In the genomic region with DNA sequence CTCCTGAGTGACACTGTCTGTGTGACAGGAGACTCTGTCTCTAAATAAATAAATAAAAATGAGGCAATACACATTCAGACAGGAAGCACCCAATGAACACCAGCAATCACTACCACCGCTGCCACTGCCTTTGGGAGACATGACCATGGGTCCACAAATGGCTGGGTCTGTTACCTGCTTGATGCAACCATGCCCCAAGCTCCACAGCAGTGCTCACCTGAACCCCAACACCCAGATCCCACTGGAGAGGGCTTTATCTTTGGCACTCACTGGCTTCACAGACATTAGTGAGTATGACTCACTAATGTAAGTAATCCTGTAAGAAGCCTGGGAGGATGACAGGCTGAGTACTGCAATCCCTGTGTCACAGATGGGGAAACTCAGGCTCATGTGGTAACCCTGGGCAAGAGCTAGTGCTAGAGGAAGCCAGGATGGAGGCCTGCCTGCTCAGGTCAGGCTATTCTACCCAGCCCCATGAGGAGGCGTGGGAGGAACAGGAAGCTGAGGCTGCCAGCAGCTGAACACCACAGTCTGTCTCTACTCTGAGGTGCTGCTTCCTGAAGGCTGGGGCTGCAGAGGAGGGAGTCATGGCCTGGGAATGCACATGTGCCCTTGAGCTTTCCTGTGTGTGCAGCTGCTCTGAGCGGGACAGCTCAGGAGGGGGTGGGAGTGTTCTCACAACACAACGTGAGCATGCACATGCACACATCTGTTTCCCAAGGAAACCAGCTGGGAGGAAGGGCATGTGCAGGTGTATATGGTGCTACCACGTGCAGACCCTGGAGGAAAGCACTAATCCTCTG, we compare ENCODE assay signal across 1 cellular context.
TF ChIP-seq lines count a peak whose summit lies in the region.

No MANE protein-coding gene starts in this region.

TF ChIP-seq in K562, 482 proteins besides CTCF, POLR2A, EP300 and RAD21 (continued from another document and continues in another):
- no peak for TF ChIP-seq HOMEZ (CRISPR knock-in tag; IDR thresholded peaks at IDR 0.05)
- TF ChIP-seq PRMT5 (CRISPR knock-in tag; IDR thresholded peaks at IDR 0.05) = no peak
- TF ChIP-seq, protein P1, sequence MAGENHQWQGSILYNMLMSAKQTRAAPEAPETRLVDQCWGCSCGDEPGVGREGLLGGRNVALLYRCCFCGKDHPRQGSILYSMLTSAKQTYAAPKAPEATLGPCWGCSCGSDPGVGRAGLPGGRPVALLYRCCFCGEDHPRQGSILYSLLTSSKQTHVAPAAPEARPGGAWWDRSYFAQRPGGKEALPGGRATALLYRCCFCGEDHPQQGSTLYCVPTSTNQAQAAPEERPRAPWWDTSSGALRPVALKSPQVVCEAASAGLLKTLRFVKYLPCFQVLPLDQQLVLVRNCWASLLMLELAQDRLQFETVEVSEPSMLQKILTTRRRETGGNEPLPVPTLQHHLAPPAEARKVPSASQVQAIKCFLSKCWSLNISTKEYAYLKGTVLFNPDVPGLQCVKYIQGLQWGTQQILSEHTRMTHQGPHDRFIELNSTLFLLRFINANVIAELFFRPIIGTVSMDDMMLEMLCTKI (IDR thresholded peaks at IDR 0.05; ENCODE audit: partially characterized antibody) = no peak
- no peak for TF ChIP-seq NFE2 (IDR thresholded peaks at IDR 0.05; ENCODE audit: low read depth)
- TF ChIP-seq KDM4B (IDR thresholded peaks at IDR 0.05; ENCODE audit: borderline replicate concordance in 2 of 2, low read depth in 1 of 2) = no peak
- peak; percentile 95 for TF ChIP-seq ZFP36 (IDR thresholded peaks at IDR 0.05; ENCODE audit: low read depth, low read length, partially characterized antibody)
- TF ChIP-seq PTTG1 (tag; IDR thresholded peaks at IDR 0.05; ENCODE audit: low read depth) = no peak
- no peak for TF ChIP-seq MCM7 (IDR thresholded peaks at IDR 0.05)
- no peak for TF ChIP-seq ZNF766 (CRISPR knock-in tag; conservative IDR thresholded peaks at IDR 0.05)
- TF ChIP-seq, protein P2, sequence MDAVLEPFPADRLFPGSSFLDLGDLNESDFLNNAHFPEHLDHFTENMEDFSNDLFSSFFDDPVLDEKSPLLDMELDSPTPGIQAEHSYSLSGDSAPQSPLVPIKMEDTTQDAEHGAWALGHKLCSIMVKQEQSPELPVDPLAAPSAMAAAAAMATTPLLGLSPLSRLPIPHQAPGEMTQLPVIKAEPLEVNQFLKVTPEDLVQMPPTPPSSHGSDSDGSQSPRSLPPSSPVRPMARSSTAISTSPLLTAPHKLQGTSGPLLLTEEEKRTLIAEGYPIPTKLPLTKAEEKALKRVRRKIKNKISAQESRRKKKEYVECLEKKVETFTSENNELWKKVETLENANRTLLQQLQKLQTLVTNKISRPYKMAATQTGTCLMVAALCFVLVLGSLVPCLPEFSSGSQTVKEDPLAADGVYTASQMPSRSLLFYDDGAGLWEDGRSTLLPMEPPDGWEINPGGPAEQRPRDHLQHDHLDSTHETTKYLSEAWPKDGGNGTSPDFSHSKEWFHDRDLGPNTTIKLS (IDR thresholded peaks at IDR 0.05; ENCODE audit: borderline replicate concordance, low read depth) = no peak
- TF ChIP-seq, protein P3, sequence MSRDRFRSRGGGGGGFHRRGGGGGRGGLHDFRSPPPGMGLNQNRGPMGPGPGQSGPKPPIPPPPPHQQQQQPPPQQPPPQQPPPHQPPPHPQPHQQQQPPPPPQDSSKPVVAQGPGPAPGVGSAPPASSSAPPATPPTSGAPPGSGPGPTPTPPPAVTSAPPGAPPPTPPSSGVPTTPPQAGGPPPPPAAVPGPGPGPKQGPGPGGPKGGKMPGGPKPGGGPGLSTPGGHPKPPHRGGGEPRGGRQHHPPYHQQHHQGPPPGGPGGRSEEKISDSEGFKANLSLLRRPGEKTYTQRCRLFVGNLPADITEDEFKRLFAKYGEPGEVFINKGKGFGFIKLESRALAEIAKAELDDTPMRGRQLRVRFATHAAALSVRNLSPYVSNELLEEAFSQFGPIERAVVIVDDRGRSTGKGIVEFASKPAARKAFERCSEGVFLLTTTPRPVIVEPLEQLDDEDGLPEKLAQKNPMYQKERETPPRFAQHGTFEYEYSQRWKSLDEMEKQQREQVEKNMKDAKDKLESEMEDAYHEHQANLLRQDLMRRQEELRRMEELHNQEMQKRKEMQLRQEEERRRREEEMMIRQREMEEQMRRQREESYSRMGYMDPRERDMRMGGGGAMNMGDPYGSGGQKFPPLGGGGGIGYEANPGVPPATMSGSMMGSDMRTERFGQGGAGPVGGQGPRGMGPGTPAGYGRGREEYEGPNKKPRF (IDR thresholded peaks at IDR 0.05; ENCODE audit: low read depth, low read length) = no peak
- no peak for TF ChIP-seq ZNF133 (CRISPR knock-in tag; IDR thresholded peaks at IDR 0.05)
- peak; percentile 94 for TF ChIP-seq CEBPG (CRISPR knock-in tag; IDR thresholded peaks at IDR 0.05)
- TF ChIP-seq CEBPG (tag; conservative IDR thresholded peaks at IDR 0.05 in 1 of 2, IDR thresholded peaks at IDR 0.05 in 1 of 2) = peak; percentile 76 to 93
- 0 out of 2 replicates have a peak, but pooled peaks have one; percentile 29 for TF ChIP-seq BACH1 (tag; IDR thresholded peaks at IDR 0.05)
- 0 out of 2 replicates have a peak, but pooled peaks have one; percentile 52 for TF ChIP-seq ZNF76 (CRISPR knock-in tag; IDR thresholded peaks at IDR 0.05; ENCODE audit: borderline replicate concordance)
- peak; percentile 74 for TF ChIP-seq EGR1 (conservative IDR thresholded peaks at IDR 0.05)
- no peak for TF ChIP-seq SRSF9 (IDR thresholded peaks at IDR 0.05; ENCODE audit: borderline replicate concordance, low read depth, low read length)
- TF ChIP-seq ETV6 (IDR thresholded peaks at IDR 0.05; ENCODE audit: borderline replicate concordance in 1 of 2, low read depth in 2 of 2, low read length in 1 of 2) = 0 out of 4 replicates have a peak, but pooled peaks of 1 of the 2 experiments have one; percentile 26
- no peak for TF ChIP-seq ETV6 (CRISPR knock-in tag; IDR thresholded peaks at IDR 0.05; ENCODE audit: borderline replicate concordance)
- TF ChIP-seq, protein P4, sequence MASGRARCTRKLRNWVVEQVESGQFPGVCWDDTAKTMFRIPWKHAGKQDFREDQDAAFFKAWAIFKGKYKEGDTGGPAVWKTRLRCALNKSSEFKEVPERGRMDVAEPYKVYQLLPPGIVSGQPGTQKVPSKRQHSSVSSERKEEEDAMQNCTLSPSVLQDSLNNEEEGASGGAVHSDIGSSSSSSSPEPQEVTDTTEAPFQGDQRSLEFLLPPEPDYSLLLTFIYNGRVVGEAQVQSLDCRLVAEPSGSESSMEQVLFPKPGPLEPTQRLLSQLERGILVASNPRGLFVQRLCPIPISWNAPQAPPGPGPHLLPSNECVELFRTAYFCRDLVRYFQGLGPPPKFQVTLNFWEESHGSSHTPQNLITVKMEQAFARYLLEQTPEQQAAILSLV (tag; IDR thresholded peaks at IDR 0.05) = no peak
- TF ChIP-seq MGA (IDR thresholded peaks at IDR 0.05) = no peak
- no peak for TF ChIP-seq KLF1 (tag; IDR thresholded peaks at IDR 0.05)
- no peak for TF ChIP-seq NCOA4 (IDR thresholded peaks at IDR 0.05; ENCODE audit: partially characterized antibody)
- TF ChIP-seq SNAPC5 (CRISPR knock-in tag; IDR thresholded peaks at IDR 0.05) = no peak
- TF ChIP-seq ZC3H4 (CRISPR knock-in tag; IDR thresholded peaks at IDR 0.05; ENCODE audit: borderline replicate concordance) = no peak
- peak; percentile 10; the same call in 1 of the 2 replicates for TF ChIP-seq PKNOX1 (IDR thresholded peaks at IDR 0.05)
- TF ChIP-seq SRSF7 (optimal IDR thresholded peaks at IDR 0.05; ENCODE audit: low read depth, low read length) = no peak
- TF ChIP-seq NEUROD1 (IDR thresholded peaks at IDR 0.05; ENCODE audit: borderline replicate concordance, low read depth, low read length, partially characterized antibody) = peak; percentile 36
- no peak for TF ChIP-seq COPS2 (conservative IDR thresholded peaks at IDR 0.05)
- 0 out of 2 replicates have a peak, but pooled peaks have one; percentile 29 for TF ChIP-seq OTX1 (CRISPR knock-in tag; IDR thresholded peaks at IDR 0.05)
- no peak for TF ChIP-seq ARNT (IDR thresholded peaks at IDR 0.05)
